In genomic region chr10:27240891-27241639, GRCh38 we compare ENCODE assay signal across 8 cellular contexts. TPM values are rescaled to one million over a fixed set of nuclear protein-coding genes. Genes with fewer than 3 reads are reported as not detected.
DNase-seq lines count a peak whose midpoint lies in the region; ATAC-seq lines count a peak whose summit lies in the region.

No MANE protein-coding gene starts in this region.

- H3K36me3 Mint-ChIP-seq in activated CD4-positive, alpha-beta memory T cell treated with anti-CD3 and anti-CD28 coated beads, Interleukin-2, amount 10 ng/mL, durations not matched to agents 7 days and 5 days (ENCODE audit: low read depth), result peaks cover 15% of the 10 kb centered on the region
- H3K36me3 Mint-ChIP-seq in naive thymus-derived CD8-positive, alpha-beta T cell, result peaks cover 0 to 6% (median under 1%) of the 10 kb centered on the region in 3 donors

- peak overlapping the region; percentile 98 for H3K27ac Mint-ChIP-seq in activated CD4-positive, alpha-beta memory T cell treated with anti-CD3 and anti-CD28 coated beads, Interleukin-2, amount 10 ng/mL, durations not matched to agents 7 days and 5 days
- peak overlapping the region; percentile 95 to 100 (median 99) for H3K27ac Mint-ChIP-seq in naive thymus-derived CD8-positive, alpha-beta T cell

- peak overlapping the region; percentile 89 for H3K4me3 Mint-ChIP-seq in activated CD4-positive, alpha-beta memory T cell treated with anti-CD3 and anti-CD28 coated beads, Interleukin-2, amount 10 ng/mL, durations not matched to agents 7 days and 5 days
- peak overlapping the region; percentile 81 to 99 (median 98) for H3K4me3 Mint-ChIP-seq in naive thymus-derived CD8-positive, alpha-beta T cell

- 0 out of 2 replicates have a peak, but pooled peaks cover 3% of the 10 kb centered on the region for H3K36me3 ChIP-seq in KOPT-K1 (ENCODE audit: insufficient read depth, low read length)

- DNase-seq in NCI-H1417 (lab: John Stamatoyannopoulos, UW), result peak in 2 of 3 experiments; percentile 58 to 64
- DNase-seq in NCI-H1417 treated with DMSO at 0.1 percent for 48 hours (lab: John Stamatoyannopoulos, UW), result no peak
- DNase-seq in activated CD4-positive, alpha-beta memory T cell treated with anti-CD3 and anti-CD28 coated beads, Interleukin-2, amount 10 ng/mL, durations not matched to agents 7 days and 5 days, result peak; percentile 36
- DNase-seq in fibroblast of peridontal ligament (ENCODE audit: extremely low read depth), result peak; percentile 15
- DNase-seq in naive thymus-derived CD8-positive, alpha-beta T cell, result peak in 8 of 10 donors; percentile 29 to 73 (median 46)
- no peak for DNase-seq in ureter (ENCODE audit: low spot score)

- ATAC-seq in GM21717 (IDR thresholded peaks at IDR 0.05; ENCODE audit: unreplicated experiment), result peak; percentile 18
- ATAC-seq in naive thymus-derived CD8-positive, alpha-beta T cell, result peak; percentile 8 to 33

- H3K4me1 Mint-ChIP-seq in activated CD4-positive, alpha-beta memory T cell treated with anti-CD3 and anti-CD28 coated beads, Interleukin-2, amount 10 ng/mL, durations not matched to agents 7 days and 5 days, result peaks cover 34% of the 10 kb centered on the region
- peaks cover 19 to 52% (median 36%) of the 10 kb centered on the region in 4 donors for H3K4me1 Mint-ChIP-seq in naive thymus-derived CD8-positive, alpha-beta T cell

- CTCF ChIA-PET in activated CD4-positive, alpha-beta memory T cell treated with anti-CD3 and anti-CD28 coated beads, Interleukin-2, amount 10 ng/mL, durations not matched to agents 7 days and 5 days (lab: Charles Lee), result interaction anchor here (2.3 kb wide), 1 partner anchor 17 kb away, joined by 16 read pairs; no protein-coding TSS in a partner anchor

- peak overlapping the region; percentile 88 for H3K27ac ChIP-seq in KOPT-K1 (ENCODE audit: low read depth, low read length, poor library complexity, severe bottlenecking)

- POLR2A ChIA-PET in activated CD4-positive, alpha-beta memory T cell treated with anti-CD3 and anti-CD28 coated beads, Interleukin-2, amount 10 ng/mL, durations not matched to agents 7 days and 5 days (lab: Charles Lee), result interaction anchor here (1.0 to 3.0 kb wide), 4 partner anchors 14 to 381 kb away, joined by 3 to 46 read pairs (median 8); partner anchors contain the start of genes MASTL, RAB18 and YME1L1
- POLR2A ChIA-PET in naive thymus-derived CD8-positive, alpha-beta T cell (lab: Charles Lee), result interaction anchor here (0.6 to 5.3 kb wide), 7 partner anchors 11 to 1129 kb away, joined by 3 to 66 read pairs (median 6); partner anchors contain the start of genes RAB18 and YME1L1

- no peaks in the 10 kb centered on the region for H3K9me3 ChIP-seq in KOPT-K1 (ENCODE audit: insufficient read depth, low read length, poor library complexity, severe bottlenecking)

- H3K9me3 Mint-ChIP-seq in activated CD4-positive, alpha-beta memory T cell treated with anti-CD3 and anti-CD28 coated beads, Interleukin-2, amount 10 ng/mL, durations not matched to agents 7 days and 5 days, result no peaks in the 10 kb centered on the region
- no peaks in the 10 kb centered on the region for H3K9me3 Mint-ChIP-seq in naive thymus-derived CD8-positive, alpha-beta T cell

- no peaks in the 10 kb centered on the region for H3K27me3 Mint-ChIP-seq in activated CD4-positive, alpha-beta memory T cell treated with anti-CD3 and anti-CD28 coated beads, Interleukin-2, amount 10 ng/mL, durations not matched to agents 7 days and 5 days
- H3K27me3 Mint-ChIP-seq in naive thymus-derived CD8-positive, alpha-beta T cell, result no peaks in the 10 kb centered on the region

RNA-seq across cellular contexts. Expression of gene ACBD5, which starts 0.5 kb away (rescaled TPM):
- 10 to 100 TPM; 23.7 to 25.2 TPM for total RNA-seq in activated CD4-positive, alpha-beta memory T cell treated with anti-CD3 and anti-CD28 coated beads, Interleukin-2, amount 10 ng/mL, durations not matched to agents 7 days and 5 days
- total RNA-seq in naive thymus-derived CD8-positive, alpha-beta T cell, result 10 to 100 TPM; 22.9 to 23.6 TPM
- polyA plus RNA-seq in naive thymus-derived CD8-positive, alpha-beta T cell, result 10 to 100 TPM in 1 of 3 donors, 1 to 10 TPM in 2; 7.4 to 12.1 (median 8.3) TPM
- total RNA-seq in ureter, result 24.8 TPM

Comparison
In these comparisons a context has a peak if more than half of its experiments do, and no peak if none do; other contexts are left out.
1. DNase-seq: peak in NCI-H1417 (2 of 3), activated CD4-positive, alpha-beta memory T cell treated with anti-CD3 and anti-CD28 coated beads, Interleukin-2, amount 10 ng/mL, durations not matched to agents 7 days and 5 days (single experiment), fibroblast of peridontal ligament (single experiment) and naive thymus-derived CD8-positive, alpha-beta T cell (8 of 10); none in NCI-H1417 treated with DMSO at 0.1 percent for 48 hours (single experiment) and ureter (single experiment).